ENCODE assay signal across 1 cellular context in genomic region chr18:22668496-22668895, GRCh38.
TF ChIP-seq lines count a peak whose summit lies in the region.

No MANE protein-coding gene starts in this region.

TF ChIP-seq in IMR-90, 13 proteins besides CTCF, POLR2A, EP300 and RAD21 (continued from another document):
- no peak for TF ChIP-seq USF2 (IDR thresholded peaks at IDR 0.05; ENCODE audit: low read depth, low read length)
- no peak for TF ChIP-seq FOS (IDR thresholded peaks at IDR 0.05; ENCODE audit: low read depth, low read length)
TF ChIP-seq in IMR-90: peak in this region for 0.
